ENCODE assay signal across 30 cellular contexts in genomic region chr20:24934101-24934661, GRCh38. TPM values are rescaled to one million over a fixed set of nuclear protein-coding genes. Genes with fewer than 3 reads are reported as not detected.
A peak's percentile ranks its signal among the peaks of the same experiment; 100 is the strongest.
DNase-seq lines count a peak whose midpoint lies in the region; ATAC-seq, FAIRE-seq and TF ChIP-seq lines count a peak whose summit lies in the region.
"Had no signal": no experiment of that assay in that cellular context is flagged by ENCODE, and none has a peak within 500 bp of the region (broad histone marks: within the 10 kb centered on the region; RNA-seq: fewer than 3 reads in every experiment).

No MANE protein-coding gene starts in this region.

- no peak overlapping the region for H3K27ac ChIP-seq in IMR-90 (ENCODE audit: insufficient read depth, low read length)
- no peak overlapping the region for H3K27ac ChIP-seq in RWPE2 (ENCODE audit: poor library complexity, severe bottlenecking)
- H3K27ac ChIP-seq in liver (ENCODE audit: low read depth in 1 of 2, low read length in 2 of 2): no peak overlapping the region
- no peak overlapping the region for H3K27ac ChIP-seq in spleen
- no peak overlapping the region for H3K27ac ChIP-seq in effector memory CD4-positive, alpha-beta T cell (ENCODE audit: insufficient read depth, low read length, poor library complexity, severe bottlenecking)
- H3K27ac ChIP-seq: C4-2B, esophagus squamous epithelium, foreskin keratinocyte, ovary, stomach, tibial nerve had no signal

- BruUV-seq in IMR-90 (replicated peaks; lab: Mats Ljungman, UMichigan): no TSS peak

- TF ChIP-seq RAD21 in IMR-90 (IDR thresholded peaks at IDR 0.05; ENCODE audit: low read length) (no peak), liver (IDR thresholded peaks at IDR 0.05) (no peak)

- no peak overlapping the region for H2BK120ac ChIP-seq in IMR-90 (ENCODE audit: low read depth, low read length)

- in situ Hi-C loops in IMR-90 (cut with MboI; ENCODE audit: low sequenced_read_pairs): no loop called here

- no peak overlapping the region for H3K4ac ChIP-seq in IMR-90 (ENCODE audit: low read depth, low read length)

- H2AK9ac ChIP-seq in IMR-90 (replicated peaks; ENCODE audit: low read depth, low read length, poor library complexity): no peak overlapping the region

- H3K79me1 ChIP-seq in IMR-90 (ENCODE audit: low read depth in 1 of 2, low read length in 2 of 2): no peaks in the 10 kb centered on the region

- CTCF ChIA-PET in IMR-90 (lab: Yijun Ruan, JAX): no interaction called here

- H3K18ac ChIP-seq in IMR-90 (ENCODE audit: low read depth, low read length): no peak overlapping the region

- H3K4me3 ChIP-seq in IMR-90 (ENCODE audit: insufficient read depth, low read depth, low read length) (no peak overlapping the region), RWPE2 (ENCODE audit: severe bottlenecking) (no peak overlapping the region), liver (ENCODE audit: low read depth in 1 of 3, low read length in 3 of 3) (no peak overlapping the region), spleen (no peak overlapping the region)
- no peak overlapping the region for H3K4me3 ChIP-seq in effector memory CD4-positive, alpha-beta T cell (ENCODE audit: insufficient read depth, low read depth, low read length, poor library complexity, severe bottlenecking)
- H3K4me3 ChIP-seq: esophagus squamous epithelium, ovary, stomach, tibial nerve had no signal

- H3K4me1 ChIP-seq in IMR-90 (ENCODE audit: control insufficient read depth, insufficient read depth, low read length): no peaks in the 10 kb centered on the region
- H3K4me1 ChIP-seq in RWPE2 (ENCODE audit: insufficient read depth, poor library complexity, severe bottlenecking): peaks cover 5% of the 10 kb centered on the region
- peaks cover 0 to 13% (median 6%) of the 10 kb centered on the region in 4 donors for H3K4me1 ChIP-seq in liver (ENCODE audit: control insufficient read depth in 4 of 4, insufficient read depth in 4 of 4, low read length in 3 of 4)
- H3K4me1 ChIP-seq in spleen: peaks cover 0 to 34% (median 8%) of the 10 kb centered on the region in 6 donors
- H3K4me1 ChIP-seq in effector memory CD4-positive, alpha-beta T cell (ENCODE audit: control insufficient read depth, insufficient read depth, low read length, poor library complexity, severe bottlenecking): peaks cover 6% of the 10 kb centered on the region
- H3K4me1 ChIP-seq: tibial nerve had no signal

- no peak for TF ChIP-seq CTCF in IMR-90 (conservative IDR thresholded peaks at IDR 0.05; ENCODE audit: low read depth, low read length)
- TF ChIP-seq CTCF in RWPE2 (IDR thresholded peaks at IDR 0.05; ENCODE audit: poor library complexity, severe bottlenecking): no peak
- no peak for TF ChIP-seq CTCF in liver (IDR thresholded peaks at IDR 0.05; ENCODE audit: low read depth, low read length, missing input control)
- TF ChIP-seq CTCF in spleen (IDR thresholded peaks at IDR 0.05 in 8 of 11, conservative IDR thresholded peaks at IDR 0.05 in 3 of 11): no peak

- H2AFZ ChIP-seq in IMR-90 (replicated peaks; ENCODE audit: low read length, poor library complexity): peak overlapping the region; percentile 11

- intact Hi-C loops in IMR-90 (cut with micrococcal nuclease) (no loop called here), spleen (cut with DNase I; ENCODE audit: low total_unique reads) (no loop called here)

- H3K9ac ChIP-seq in IMR-90 (ENCODE audit: low read depth, low read length): no peak overlapping the region
- H3K9ac ChIP-seq in liver (ENCODE audit: low read depth in 1 of 2, low read length in 2 of 2): no peak overlapping the region

- no peaks in the 10 kb centered on the region; the same call in 1 of the 2 replicates for H3K9me1 ChIP-seq in IMR-90 (ENCODE audit: insufficient read depth, low read length)

- H2AK5ac ChIP-seq in IMR-90 (ENCODE audit: low read depth, low read length): no peak overlapping the region

- no peak overlapping the region for H3K4me2 ChIP-seq in IMR-90 (ENCODE audit: low read depth, low read length)

- FAIRE-seq in GM12891 (lab: Jason Lieb, UNC): no peak
- FAIRE-seq in frontal cortex (lab: Jason Lieb, UNC): no peak
- FAIRE-seq: G401.6 had no signal

- DNase-seq in IMR-90: no peak
- peak; percentile 21 for DNase-seq in RWPE2 (ENCODE audit: low spot score)
- peak; percentile 70 for DNase-seq in spleen
- DNase-seq in GM12891 (ENCODE audit: insufficient read length, low spot score): no peak
- no peak for DNase-seq in frontal cortex (ENCODE audit: low spot score in 2 of 2)
- no peak for DNase-seq in effector memory CD4-positive, alpha-beta T cell
- DNase-seq: activated CD4-positive, alpha-beta T cell treated with anti-CD3 and anti-CD28 coated beads for 1 hour; activated naive CD4-positive, alpha-beta T cell treated with Interleukin-2 at 50 U/mL for 16 hours; Caco-2; caudate nucleus; dermis blood vessel endothelial cell; DMS53; esophagus squamous epithelium; foreskin keratinocyte; kidney glomerular epithelial cell; mammary epithelial cell; NCI-H1436 treated with DMSO at 0.1 percent for 48 hours; NCI-H226; NCI-H526 treated with DMSO at 0.1 percent for 48 hours; ovary; retina; SIG-M5; stimulated activated CD8-positive, alpha-beta memory T cell treated with anti-CD3 and anti-CD28 coated beads, Interleukin-4, amount 100 ng/mL, for 48 hours; stomach had no signal

- no peak overlapping the region for H3K14ac ChIP-seq in IMR-90 (replicated peaks; ENCODE audit: low read depth, low read length)

- POLR2A ChIA-PET in IMR-90 (lab: Charles Lee; ENCODE audit: unreplicated experiment): no interaction called here

- no peak overlapping the region for H3K23ac ChIP-seq in IMR-90 (ENCODE audit: low read depth, low read length)

- H3K9me3 ChIP-seq in IMR-90 (ENCODE audit: control insufficient read depth, insufficient read depth, low read length) (no peaks in the 10 kb centered on the region), RWPE2 (ENCODE audit: severe bottlenecking) (peaks cover 4% of the 10 kb centered on the region), liver (ENCODE audit: control insufficient read depth in 4 of 4, low read length in 3 of 4) (no peaks in the 10 kb centered on the region), spleen (peaks cover 0 to 10% (median 0%) of the 10 kb centered on the region in 8 donors)
- H3K9me3 ChIP-seq in effector memory CD4-positive, alpha-beta T cell (ENCODE audit: control insufficient read depth, low read length): no peaks in the 10 kb centered on the region
- H3K9me3 ChIP-seq: Caco-2, esophagus squamous epithelium, ovary, stomach had no signal

- no peak overlapping the region for H2BK5ac ChIP-seq in IMR-90 (ENCODE audit: low read depth, low read length, poor library complexity, severe bottlenecking)

- no peaks in the 10 kb centered on the region for H3K36me3 ChIP-seq in IMR-90 (ENCODE audit: control insufficient read depth, insufficient read depth, low read length)
- no peaks in the 10 kb centered on the region for H3K36me3 ChIP-seq in RWPE2 (ENCODE audit: low read depth)
- H3K36me3 ChIP-seq in liver (ENCODE audit: control insufficient read depth in 4 of 4, insufficient read depth in 3 of 4, low read depth in 1 of 4, low read length in 3 of 4): no peaks in the 10 kb centered on the region
- H3K36me3 ChIP-seq in spleen: no peaks in the 10 kb centered on the region
- H3K36me3 ChIP-seq in effector memory CD4-positive, alpha-beta T cell (ENCODE audit: control insufficient read depth, insufficient read depth, low read length): no peaks in the 10 kb centered on the region
- H3K36me3 ChIP-seq: esophagus squamous epithelium, ovary, stomach, tibial nerve had no signal

- dilution Hi-C loops in IMR-90 (cut with HindIII; ENCODE audit: low sequenced_read_pairs, unreplicated experiment): no loop called here

- H4K20me1 ChIP-seq in IMR-90 (ENCODE audit: insufficient read depth, low read length): no peaks in the 10 kb centered on the region

- no peak overlapping the region for H4K91ac ChIP-seq in IMR-90 (ENCODE audit: insufficient read depth, low read depth, low read length)

- H4K8ac ChIP-seq in IMR-90 (ENCODE audit: low read depth in 2 of 2, low read length in 2 of 2): no peak overlapping the region

- no peak for TF ChIP-seq POLR2A in IMR-90 (IDR thresholded peaks at IDR 0.05; ENCODE audit: low read depth, low read length)
- no peak for TF ChIP-seq POLR2A in spleen (IDR thresholded peaks at IDR 0.05)
- TF ChIP-seq POLR2A in GM12891 (IDR thresholded peaks at IDR 0.05; ENCODE audit: low read depth, low read length): no peak

- ATAC-seq in IMR-90 (ENCODE audit: low read depth): no peak
- ATAC-seq in RWPE2 (ENCODE audit: low read depth): no peak
- ATAC-seq: foreskin keratinocyte, HCT116 had no signal

- no peak overlapping the region for H2BK20ac ChIP-seq in IMR-90 (ENCODE audit: low read depth, low read length)

- WGBS in IMR-90 (ENCODE audit: extremely low coverage in 2 of 2, insufficient read length in 1 of 2), 2 experiments: 55% methylated on average over 2 of the region's 9 CpGs; no CpG with 5 or more reads in 1 of the 2 experiments
- 73% methylated on average over 9 of the region's 9 CpGs for WGBS in liver
- WGBS in spleen, 5 donors: 74 to 83% (median 80%) methylated on average over 4 to 9 of the region's 9 CpGs

- H4K5ac ChIP-seq in IMR-90 (ENCODE audit: low read depth, low read length): no peak overlapping the region

- H2BK15ac ChIP-seq in IMR-90 (ENCODE audit: low read depth, low read length): no peak overlapping the region

- H3K27me3 ChIP-seq in IMR-90 (ENCODE audit: control insufficient read depth, insufficient read depth, low read length) (no peaks in the 10 kb centered on the region), RWPE2 (ENCODE audit: insufficient read depth, poor library complexity, severe bottlenecking) (no peaks in the 10 kb centered on the region), liver (ENCODE audit: control insufficient read depth in 4 of 4, insufficient read depth in 4 of 4, low read length in 3 of 4) (no peaks in the 10 kb centered on the region), spleen (replicated peaks in 1 of 7) (no peaks in the 10 kb centered on the region)
- no peaks in the 10 kb centered on the region for H3K27me3 ChIP-seq in effector memory CD4-positive, alpha-beta T cell (replicated peaks; ENCODE audit: control insufficient read depth, insufficient read depth, low read length, poor library complexity, severe bottlenecking)
- H3K27me3 ChIP-seq: esophagus squamous epithelium, foreskin keratinocyte, ovary, stomach, tibial nerve had no signal

- H3K56ac ChIP-seq in IMR-90 (ENCODE audit: extremely low read depth, insufficient read depth, low read length): no peak overlapping the region

RNA-seq across cellular contexts. Expression of gene CST7, which starts 14.9 kb away (rescaled TPM):
- total RNA-seq in IMR-90 (2012; rRNA removed) (not detected in 2 replicates), liver (10 to 100 TPM in 1 of 2 donors, 1 to 10 TPM in 1; 1.8 to 15.1 TPM), spleen (100 to 1,000 TPM in 3 of 7 donors, 10 to 100 TPM in 4; 51.4 to 298 (median 95.5) TPM), frontal cortex (not detected)
- polyA plus RNA-seq in IMR-90 (2012; rRNA removed) (not detected in 2 replicates), liver (1 to 10 TPM; 1.5 to 3.7 TPM), spleen (10 to 100 TPM; 23.1 to 51.6 (median 37.2) TPM)
- polyA plus RNA-seq in IMR-90 (2012; cell fraction: cytosol; rRNA removed): not detected in 2 replicates
- not detected in 2 replicates for polyA plus RNA-seq in IMR-90 (2012; cell fraction: nucleus; rRNA removed; ENCODE audit: low replicate concordance)
- not detected for polyA plus RNA-seq in GM12891 (2012; ENCODE audit: low read depth, missing spikeins)
- total RNA-seq: Caco-2, dermis blood vessel endothelial cell, foreskin keratinocyte, mammary epithelial cell had no signal
- polyA plus RNA-seq: foreskin keratinocyte, mammary epithelial cell, neural cell had no signal

RNA-seq across cellular contexts. Expression of gene APMAP, which starts 58.4 kb away (rescaled TPM):
- total RNA-seq in IMR-90 (2012; rRNA removed) (67.2 TPM in 2 replicates), liver (100 to 1,000 TPM; 132 to 378 TPM), spleen (100 to 1,000 TPM in 1 of 7 donors, 10 to 100 TPM in 6; 57.9 to 104 (median 78.8) TPM), frontal cortex (73.4 TPM)
- polyA plus RNA-seq in IMR-90 (2012; rRNA removed) (86.4 and 88.8 TPM in 2 replicates), liver (100 to 1,000 TPM; 210 to 257 TPM), spleen (10 to 100 TPM; 26.5 to 36.0 (median 31.5) TPM)
- 61.5 and 74.8 TPM in 2 replicates for polyA plus RNA-seq in IMR-90 (2012; cell fraction: cytosol; rRNA removed)
- 24.2 and 39.6 TPM in 2 replicates for polyA plus RNA-seq in IMR-90 (2012; cell fraction: nucleus; rRNA removed; ENCODE audit: low replicate concordance)
- 18.8 TPM for polyA plus RNA-seq in GM12891 (2012; ENCODE audit: low read depth, missing spikeins)

Comparison
In these comparisons a context has a peak if more than half of its experiments do, and no peak if none do; other contexts are left out.
1. DNase-seq: peak in RWPE2 (single experiment) and spleen (single experiment); none in IMR-90 (single experiment), GM12891 (single experiment), frontal cortex (0 of 2) and effector memory CD4-positive, alpha-beta T cell (0 of 3).